ENCODE assay signal across 1 cellular context in the genomic region with DNA sequence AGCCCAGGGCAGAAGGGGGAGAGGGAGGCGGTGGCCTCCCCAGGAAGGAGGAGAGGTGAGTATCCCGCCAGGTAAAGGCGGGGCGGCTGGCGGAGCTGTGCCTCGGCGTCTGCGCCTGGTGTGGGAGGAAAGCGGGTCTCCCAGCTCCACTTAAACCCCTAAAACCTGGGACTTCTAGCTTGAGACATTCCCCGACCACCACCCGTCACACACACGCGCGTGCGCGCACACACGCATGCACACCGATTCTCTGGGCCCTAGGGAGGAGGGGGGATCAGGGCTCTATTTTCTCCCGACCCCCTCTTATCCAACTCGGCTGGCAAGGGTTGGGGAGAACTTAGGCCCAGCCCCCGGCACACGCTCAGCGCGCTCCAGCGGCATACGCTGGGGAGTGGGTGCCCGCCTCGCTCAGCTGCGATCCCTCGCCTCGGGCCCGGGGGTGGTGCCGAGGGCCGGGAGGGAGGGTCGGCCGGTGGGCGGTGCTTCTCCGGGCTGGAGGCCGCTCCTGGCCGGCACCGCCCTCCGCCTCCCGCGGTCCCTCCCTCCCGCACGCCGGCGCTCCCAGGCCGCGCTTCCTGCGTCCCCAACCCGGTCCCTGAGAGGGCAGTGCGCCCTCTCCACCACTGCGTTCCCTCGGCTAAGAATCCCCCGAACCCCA.
TF ChIP-seq lines count a peak whose summit lies in the region.

A gene with protein sequence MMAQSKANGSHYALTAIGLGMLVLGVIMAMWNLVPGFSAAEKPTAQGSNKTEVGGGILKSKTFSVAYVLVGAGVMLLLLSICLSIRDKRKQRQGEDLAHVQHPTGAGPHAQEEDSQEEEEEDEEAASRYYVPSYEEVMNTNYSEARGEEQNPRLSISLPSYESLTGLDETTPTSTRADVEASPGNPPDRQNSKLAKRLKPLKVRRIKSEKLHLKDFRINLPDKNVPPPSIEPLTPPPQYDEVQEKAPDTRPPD (plus strand): TSS at position 564 of the 658 bp plus-strand sequence. CDS start 61,341 bp downstream, outside the sequence.

TF ChIP-seq in liver, 16 proteins besides CTCF, POLR2A, EP300 and RAD21 (continued from another document):
- TF ChIP-seq JUND (IDR thresholded peaks at IDR 0.05) (no peak), GABPA (IDR thresholded peaks at IDR 0.05 in 1 of 2, conservative IDR thresholded peaks at IDR 0.05 in 1 of 2) (no peak), HNF4A (conservative IDR thresholded peaks at IDR 0.05) (no peak), NR2F2 (IDR thresholded peaks at IDR 0.05) (no peak)
- TF ChIP-seq, protein P1, sequence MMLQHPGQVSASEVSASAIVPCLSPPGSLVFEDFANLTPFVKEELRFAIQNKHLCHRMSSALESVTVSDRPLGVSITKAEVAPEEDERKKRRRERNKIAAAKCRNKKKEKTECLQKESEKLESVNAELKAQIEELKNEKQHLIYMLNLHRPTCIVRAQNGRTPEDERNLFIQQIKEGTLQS (IDR thresholded peaks at IDR 0.05): no peak
TF ChIP-seq in liver: peak in this region for 0.
